ENCODE assay signal across 1 cellular context in the genomic region with DNA sequence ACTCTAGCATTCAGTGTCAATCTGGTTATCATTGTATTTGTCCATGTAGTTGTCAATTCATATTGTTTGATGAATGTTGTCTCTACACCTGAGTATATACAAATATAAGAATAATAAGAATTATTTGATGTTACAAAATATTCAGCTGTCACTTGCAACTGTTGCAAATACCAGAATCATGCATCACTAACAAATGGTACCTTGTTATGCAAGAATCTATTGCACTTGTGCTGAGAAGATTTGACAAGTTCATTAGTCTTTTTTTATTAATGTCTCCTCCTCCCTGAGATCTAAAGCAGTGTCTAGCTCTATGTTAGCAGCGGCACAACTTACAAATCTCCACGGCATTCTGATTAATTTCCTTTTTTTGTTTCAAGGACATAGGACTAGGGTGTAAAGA.
TF ChIP-seq lines count a peak whose summit lies in the region.

No MANE protein-coding gene starts in this region.

TF ChIP-seq in HCT116, 20 proteins besides CTCF, POLR2A, EP300 and RAD21:
- TF ChIP-seq CBX3 (IDR thresholded peaks at IDR 0.05; ENCODE audit: low read depth) (no peak), FOSL1 (IDR thresholded peaks at IDR 0.05; ENCODE audit: low read depth) (no peak), ZFX (IDR thresholded peaks at IDR 0.05) (no peak), SP1 (IDR thresholded peaks at IDR 0.05; ENCODE audit: low read depth) (no peak)
